21 cellular contexts compared by ENCODE assay signal in the genomic region with DNA sequence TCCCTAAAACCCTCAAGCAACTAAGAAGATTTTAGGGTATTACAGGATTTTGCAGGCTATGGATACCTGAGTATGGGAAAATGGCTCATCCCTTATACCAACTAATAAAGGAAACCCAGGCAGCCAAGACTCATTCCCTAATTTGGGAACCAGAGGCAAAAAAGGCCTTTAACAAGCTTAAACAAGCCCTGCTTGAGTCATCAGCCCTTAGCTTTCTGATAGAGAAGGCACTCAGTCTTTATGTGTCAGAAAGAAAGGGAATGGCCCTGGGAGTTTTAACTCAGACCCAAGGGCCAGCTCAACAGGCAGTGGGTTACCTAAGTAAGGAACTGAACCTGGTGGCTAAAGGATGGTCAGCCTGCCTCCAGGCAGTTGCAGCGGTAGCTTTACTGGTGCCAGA.
"Had no signal": no experiment of that assay in that cellular context is flagged by ENCODE, and none has a peak within 500 bp of the region (broad histone marks: within the 10 kb centered on the region; RNA-seq: fewer than 3 reads in every experiment).

No MANE protein-coding gene starts in this region.

- H3K27me3 ChIP-seq: brain microvascular endothelial cell, thyroid gland had no signal

- H3K36me3 Mint-ChIP-seq: activated naive CD4-positive, alpha-beta T cell treated with anti-CD3 and anti-CD28 coated beads, Interleukin-2, amount 10 ng/mL, durations not matched to agents 7 days and 5 days had no signal

- H3K4me1 ChIP-seq: thyroid gland had no signal

- H3K4me1 Mint-ChIP-seq: activated CD4-positive, alpha-beta T cell treated with anti-CD3 and anti-CD28 coated beads, Interleukin-2, amount 10 ng/mL, durations not matched to agents 24 days and 14 days; activated naive CD4-positive, alpha-beta T cell treated with anti-CD3 and anti-CD28 coated beads, Interleukin-2, amount 10 ng/mL, durations not matched to agents 7 days and 5 days; activated naive CD8-positive, alpha-beta T cell treated with anti-CD3 and anti-CD28 coated beads, Interleukin-2, amount 50 U/mL, for 24 hours had no signal

- H3K4me3 ChIP-seq: lung, thyroid gland had no signal

- H3K9me3 Mint-ChIP-seq: activated naive CD8-positive, alpha-beta T cell treated with anti-CD3 and anti-CD28 coated beads, Interleukin-2, amount 50 U/mL, for 24 hours; activated T-helper 2 cell treated with anti-CD3 and anti-CD28 coated beads, Interferon-gamma antibody, Interleukin-2, Interleukin-4, amounts not matched to agents 10 μg/mL and 5 μg/mL and 100 μg/mL, durations not matched to agents 14 hours and 24 hours and 36 hours had no signal

- H3K36me3 ChIP-seq: brain microvascular endothelial cell, thyroid gland had no signal

- DNase-seq: activated CD8-positive, alpha-beta T cell treated with anti-CD3 and anti-CD28 coated beads for 36 hours; activated naive CD4-positive, alpha-beta T cell treated with anti-CD3 and anti-CD28 coated beads, Interleukin-2, amount 10 ng/mL, durations not matched to agents 7 days and 5 days; activated naive CD8-positive, alpha-beta T cell treated with anti-CD3 and anti-CD28 coated beads, Interleukin-2, amount 50 U/mL, for 24 hours; activated T-cell treated with anti-CD3 and anti-CD28 coated beads, Interleukin-2, amount 50 U/mL, for 24 hours; anterior cingulate cortex; brain microvascular endothelial cell; cerebellar nuclear complex; cortex of kidney; effector CD8-positive, alpha-beta T cell; foreskin fibroblast; hippocampal formation; islet precursor cell; occipital lobe; retina; stimulated activated CD8-positive, alpha-beta memory T cell treated with anti-CD3 and anti-CD28 coated beads, Interleukin-4, amount 100 ng/mL, for 48 hours; stimulated activated naive CD4-positive, alpha-beta T cell treated with Interleukin-2 at 50 U/mL for 16 hours; T1000; thyroid gland had no signal

- H3K9me3 ChIP-seq: thyroid gland had no signal

- H3K4me3 Mint-ChIP-seq: activated CD4-positive, alpha-beta T cell treated with anti-CD3 and anti-CD28 coated beads, Interleukin-2, amount 10 ng/mL, durations not matched to agents 24 days and 14 days; activated CD8-positive, alpha-beta T cell treated with anti-CD3 and anti-CD28 coated beads for 36 hours; activated naive CD4-positive, alpha-beta T cell treated with anti-CD3 and anti-CD28 coated beads, Interleukin-2, amount 10 ng/mL, durations not matched to agents 7 days and 5 days; activated naive CD8-positive, alpha-beta T cell treated with anti-CD3 and anti-CD28 coated beads, Interleukin-2, amount 50 U/mL, for 24 hours; activated T-cell treated with anti-CD3 and anti-CD28 coated beads, Interleukin-2, amount 50 U/mL, for 24 hours had no signal

- H3K27me3 Mint-ChIP-seq: activated naive CD4-positive, alpha-beta T cell treated with anti-CD3 and anti-CD28 coated beads, Interleukin-2, amount 10 ng/mL, durations not matched to agents 7 days and 5 days had no signal

- H3K27ac Mint-ChIP-seq: activated CD4-positive, alpha-beta T cell treated with anti-CD3 and anti-CD28 coated beads, Interleukin-2, amount 10 ng/mL, durations not matched to agents 24 days and 14 days; activated CD8-positive, alpha-beta T cell treated with anti-CD3 and anti-CD28 coated beads for 36 hours; activated naive CD4-positive, alpha-beta T cell treated with anti-CD3 and anti-CD28 coated beads, Interleukin-2, amount 10 ng/mL, durations not matched to agents 7 days and 5 days; activated naive CD8-positive, alpha-beta T cell treated with anti-CD3 and anti-CD28 coated beads, Interleukin-2, amount 50 U/mL, for 24 hours; activated T-cell treated with anti-CD3 and anti-CD28 coated beads, Interleukin-2, amount 50 U/mL, for 24 hours; activated T-helper 2 cell treated with anti-CD3 and anti-CD28 coated beads, Interferon-gamma antibody, Interleukin-2, Interleukin-4, amounts not matched to agents 10 μg/mL and 5 μg/mL and 100 μg/mL, durations not matched to agents 14 hours and 24 hours and 36 hours had no signal

- H3K27ac ChIP-seq: brain microvascular endothelial cell, thyroid gland had no signal
